In the genomic region with DNA sequence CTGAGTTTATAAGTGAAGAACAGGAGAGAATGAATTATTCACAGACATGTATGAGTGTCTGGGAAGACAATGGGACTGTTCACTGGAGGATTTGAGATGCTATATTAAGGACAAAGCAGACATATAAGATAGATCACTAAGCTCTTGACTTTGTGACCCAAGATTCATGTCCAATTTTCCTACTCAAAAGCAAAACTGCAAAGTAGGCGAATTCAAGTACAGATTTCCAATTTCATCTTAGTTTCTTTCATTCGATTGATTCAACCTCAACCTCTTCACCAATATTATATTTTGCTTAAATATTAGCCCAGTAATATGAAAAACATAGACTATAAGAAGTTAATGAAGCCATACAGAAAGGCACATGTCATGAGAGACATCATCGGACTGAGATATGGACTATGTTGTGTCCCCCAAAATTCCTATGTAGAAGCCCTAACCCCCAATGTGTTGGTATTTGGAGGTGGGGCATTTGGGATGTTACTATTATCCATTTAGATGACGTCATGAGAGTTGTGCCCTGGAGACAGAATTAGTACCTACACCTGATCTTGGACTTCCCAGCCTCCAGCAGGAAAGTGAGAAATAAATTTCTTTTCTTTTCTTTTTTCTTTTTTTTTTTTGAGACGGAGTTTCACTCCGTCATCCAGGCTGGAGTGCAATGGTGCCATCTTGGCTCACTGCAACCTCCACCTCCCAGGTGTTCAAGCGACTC, we compare ENCODE assay signal across 35 cellular contexts.
"Had no signal": no experiment of that assay in that cellular context is flagged by ENCODE, and none has a peak within 500 bp of the region (broad histone marks: within the 10 kb centered on the region; RNA-seq: fewer than 3 reads in every experiment).

No MANE protein-coding gene starts in this region.

- H3K27ac ChIP-seq: cardiac muscle cell, SJSA1, VCaP had no signal

- H3K9me3 ChIP-seq: SJSA1 had no signal

- H3K36me3 Mint-ChIP-seq: activated CD4-positive, alpha-beta memory T cell treated with anti-CD3 and anti-CD28 coated beads for 36 hours; activated naive CD4-positive, alpha-beta T cell treated with anti-CD3 and anti-CD28 coated beads, Interleukin-2, amount 10 ng/mL, durations not matched to agents 7 days and 5 days; activated naive CD8-positive, alpha-beta T cell; T-cell had no signal

- H3K36me3 ChIP-seq: cardiac muscle cell, SJSA1 had no signal

- H3K27ac Mint-ChIP-seq: activated B cell treated with CpG ODN at 0.5 μM for 24 hours; activated CD4-positive, alpha-beta memory T cell treated with anti-CD3 and anti-CD28 coated beads for 36 hours; activated naive CD4-positive, alpha-beta T cell treated with anti-CD3 and anti-CD28 coated beads, Interleukin-2, amount 10 ng/mL, durations not matched to agents 7 days and 5 days; activated naive CD8-positive, alpha-beta T cell; activated naive CD8-positive, alpha-beta T cell treated with anti-CD3 and anti-CD28 coated beads, Interleukin-2, amount 50 U/mL, for 24 hours; T-cell had no signal

- H3K4me1 Mint-ChIP-seq: activated B cell treated with CpG ODN at 0.5 μM for 24 hours; central memory CD8-positive, alpha-beta T cell had no signal

- DNase-seq: activated B cell treated with CpG ODN at 0.5 μM for 24 hours; activated CD4-positive, alpha-beta memory T cell treated with anti-CD3 and anti-CD28 coated beads for 36 hours; activated CD4-positive, alpha-beta T cell treated with anti-CD3 and anti-CD28 coated beads for 4 hours; activated CD4-positive, alpha-beta T cell treated with anti-CD3 and anti-CD28 coated beads, Interleukin-2, amount 50 U/mL, for 1 hour; activated CD4-positive, CD25-positive, alpha-beta regulatory T cell treated with anti-CD3 and anti-CD28 coated beads, Interleukin-2, amount 50 U/mL, for 72 hours; activated CD8-positive, alpha-beta memory T cell treated with anti-CD3 and anti-CD28 coated beads, Interleukin-2, amount 50 U/mL, for 4 hours; activated effector memory CD4-positive, alpha-beta T cell treated with Interleukin-2 at 50 U/mL for 16 hours; activated naive CD4-positive, alpha-beta T cell treated with anti-CD3 and anti-CD28 coated beads, Interleukin-2, amount 10 ng/mL, durations not matched to agents 7 days and 5 days; activated naive CD8-positive, alpha-beta T cell treated with anti-CD3 and anti-CD28 coated beads, Interleukin-2, amount 50 U/mL, for 24 hours; activated T-cell treated with anti-CD3 and anti-CD28 coated beads for 4 hours; activated T-cell treated with anti-CD3 and anti-CD28 coated beads, Interleukin-2, amount 50 U/mL, for 48 hours; amniotic stem cell; aorta; NCI-H1105; NCI-H1417 treated with DMSO at 0.1 percent for 48 hours; NCI-H1694; NCI-H1930; NCI-H2081 treated with DMSO at 0.1 percent for 48 hours; NCI-H226; NCI-H446 treated with DMSO at 0.1 percent for 48 hours; NCI-H524; NCI-H69; NCI-H82; RPMI8226; SHP77 treated with DMSO at 0.1 percent for 48 hours; T-cell; T-helper 2 cell; T-helper 9 cell had no signal

- H3K4me3 ChIP-seq: cardiac muscle cell, SJSA1 had no signal

- H3K4me3 Mint-ChIP-seq: activated B cell treated with CpG ODN at 0.5 μM for 24 hours; activated CD4-positive, alpha-beta memory T cell treated with anti-CD3 and anti-CD28 coated beads for 36 hours; activated naive CD4-positive, alpha-beta T cell treated with anti-CD3 and anti-CD28 coated beads, Interleukin-2, amount 10 ng/mL, durations not matched to agents 7 days and 5 days; activated naive CD8-positive, alpha-beta T cell; activated naive CD8-positive, alpha-beta T cell treated with anti-CD3 and anti-CD28 coated beads, Interleukin-2, amount 50 U/mL, for 24 hours; central memory CD8-positive, alpha-beta T cell; T-cell had no signal

- H3K9me3 Mint-ChIP-seq: activated B cell treated with CpG ODN at 0.5 μM for 24 hours; activated CD4-positive, alpha-beta memory T cell treated with anti-CD3 and anti-CD28 coated beads for 36 hours; activated naive CD4-positive, alpha-beta T cell treated with anti-CD3 and anti-CD28 coated beads, Interleukin-2, amount 10 ng/mL, durations not matched to agents 7 days and 5 days; activated naive CD8-positive, alpha-beta T cell treated with anti-CD3 and anti-CD28 coated beads, Interleukin-2, amount 50 U/mL, for 24 hours; central memory CD8-positive, alpha-beta T cell; T-cell had no signal

- H3K27me3 ChIP-seq: cardiac muscle cell, SJSA1 had no signal

- ATAC-seq: activated naive CD8-positive, alpha-beta T cell treated with anti-CD3 and anti-CD28 coated beads, Interleukin-2, amount 50 U/mL, for 24 hours; Panc1; SK-N-SH treated with all-trans-retinoic acid at 6 μM for 48 hours; T-cell had no signal
